In the genomic region with DNA sequence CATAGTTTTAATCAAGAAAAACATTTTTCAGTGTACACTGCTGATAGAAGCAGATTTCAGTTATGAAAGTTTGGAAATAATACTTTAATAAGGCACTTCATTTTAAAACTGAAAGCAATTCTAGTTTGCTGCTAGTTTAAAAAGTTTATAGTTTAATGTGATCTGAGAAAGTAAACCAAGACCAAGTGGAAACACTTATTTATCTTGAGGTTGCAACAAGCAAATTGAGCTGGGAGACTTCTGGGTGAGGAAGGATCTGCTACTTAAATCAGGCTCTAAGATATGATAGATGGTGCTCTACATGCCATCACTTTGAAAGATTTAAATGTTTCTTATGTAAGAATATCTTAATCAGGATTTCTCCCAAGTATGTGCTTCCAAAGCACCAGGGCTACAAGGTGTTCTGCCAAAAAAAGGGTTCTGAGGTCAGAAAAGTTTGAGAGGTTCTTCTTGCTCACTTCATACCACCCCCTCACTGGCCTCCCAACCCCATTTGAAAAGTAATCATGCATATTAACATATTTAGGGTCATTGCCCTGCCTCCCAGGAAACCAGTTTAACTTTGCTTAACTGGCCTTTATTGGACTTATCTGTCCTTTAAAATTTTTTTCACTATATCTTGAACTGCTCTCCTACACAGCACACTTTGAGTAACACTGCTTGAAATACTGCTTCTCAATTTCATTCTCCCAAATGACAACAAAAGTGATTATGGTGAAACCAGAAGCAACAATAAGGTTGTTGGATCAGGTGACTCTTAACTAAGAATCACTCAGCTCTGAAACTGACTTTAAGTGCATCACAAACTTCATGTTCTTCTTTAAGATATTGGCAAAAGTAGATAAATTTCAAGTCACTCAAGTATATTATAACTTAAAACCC, we compare ENCODE assay signal across 13 cellular contexts. TPM values are rescaled to one million over a fixed set of nuclear protein-coding genes. Genes with fewer than 3 reads are reported as not detected.
A peak's percentile ranks its signal among the peaks of the same experiment; 100 is the strongest.
DNase-seq lines count a peak whose midpoint lies in the region; ATAC-seq and TF ChIP-seq lines count a peak whose summit lies in the region.
"Had no signal": no experiment of that assay in that cellular context is flagged by ENCODE, and none has a peak within 500 bp of the region (broad histone marks: within the 10 kb centered on the region; RNA-seq: fewer than 3 reads in every experiment).

No MANE protein-coding gene starts in this region.

- no peak overlapping the region for H3K4me3 Mint-ChIP-seq in Calu3 (ENCODE audit: low read depth, unreplicated experiment)
- no peak overlapping the region for H3K4me3 Mint-ChIP-seq in activated T-helper 17 cell treated with anti-CD3 and anti-CD28 coated beads, Interleukin-2, amount 50 U/mL, for 72 hours
- H3K4me3 Mint-ChIP-seq in activated CD8-positive, alpha-beta T cell treated with anti-CD3 and anti-CD28 coated beads, Interleukin-2, amount 10 ng/mL, durations not matched to agents 7 days and 5 days: no peak overlapping the region
- H3K4me3 Mint-ChIP-seq: activated naive CD4-positive, alpha-beta T cell treated with anti-CD3 and anti-CD28 coated beads for 36 hours; stimulated activated naive CD8-positive, alpha-beta T cell treated with anti-CD3 and anti-CD28 coated beads, Interleukin-15, Interleukin-2, amounts not matched to agents 100 ng/mL and 50 ng/mL, for 24 hours had no signal

- peaks cover 22 to 53% of the 10 kb centered on the region in 2 donors for H3K4me1 ChIP-seq in mucosa of rectum (ENCODE audit: control insufficient read depth in 2 of 2, insufficient read depth in 2 of 2, low read length in 2 of 2)

- no peaks in the 10 kb centered on the region for H3K9me3 ChIP-seq in mucosa of rectum (ENCODE audit: control insufficient read depth in 2 of 2, low read length in 2 of 2)
- H3K9me3 ChIP-seq: MG63, neutrophil had no signal

- no peak for DNase-seq in Calu3
- DNase-seq in stimulated activated CD4-positive, alpha-beta T cell treated with anti-CD3 and anti-CD28 coated beads, Interleukin-4, amount 100 ng/mL, for 24 hours: no peak
- no peak for DNase-seq in activated CD8-positive, alpha-beta T cell treated with anti-CD3 and anti-CD28 coated beads, Interleukin-2, amount 10 ng/mL, durations not matched to agents 7 days and 5 days
- no peak for DNase-seq in pons (ENCODE audit: low spot score)
- DNase-seq: activated naive CD4-positive, alpha-beta T cell treated with anti-CD3 and anti-CD28 coated beads for 36 hours; MG63; SW 1271 had no signal

- CTCF ChIA-PET in Calu3 (lab: Charles Lee): no interaction called here
- CTCF ChIA-PET in activated CD8-positive, alpha-beta T cell treated with anti-CD3 and anti-CD28 coated beads, Interleukin-2, amount 10 ng/mL, durations not matched to agents 7 days and 5 days (lab: Charles Lee): interaction anchor here (1.4 kb wide), 1 partner anchor 15 kb away, joined by 4 read pairs; the partner anchor contains the start of gene SLC44A1

- H3K27ac ChIP-seq in mucosa of rectum (ENCODE audit: low read depth in 2 of 2, low read length in 2 of 2): peak overlapping the region; percentile 26 to 67
- H3K27ac ChIP-seq: neutrophil had no signal

- peak overlapping the region; percentile 36 for H3K27ac Mint-ChIP-seq in Calu3 (ENCODE audit: unreplicated experiment)
- H3K27ac Mint-ChIP-seq in activated T-helper 17 cell treated with anti-CD3 and anti-CD28 coated beads, Interleukin-2, amount 50 U/mL, for 72 hours: peak overlapping the region; percentile 31
- H3K27ac Mint-ChIP-seq in activated CD8-positive, alpha-beta T cell treated with anti-CD3 and anti-CD28 coated beads, Interleukin-2, amount 10 ng/mL, durations not matched to agents 7 days and 5 days: no peak overlapping the region
- H3K27ac Mint-ChIP-seq: activated naive CD4-positive, alpha-beta T cell treated with anti-CD3 and anti-CD28 coated beads for 36 hours; stimulated activated naive CD8-positive, alpha-beta T cell treated with anti-CD3 and anti-CD28 coated beads, Interleukin-15, Interleukin-2, amounts not matched to agents 100 ng/mL and 50 ng/mL, for 24 hours had no signal

- H3K27me3 ChIP-seq in mucosa of rectum (ENCODE audit: control insufficient read depth in 2 of 2, insufficient read depth in 2 of 2, low read length in 2 of 2): no peaks in the 10 kb centered on the region
- H3K27me3 ChIP-seq: MG63, neutrophil had no signal

- intact Hi-C loops in Calu3 (cut with micrococcal nuclease; ENCODE audit: unreplicated experiment): loop anchor here (5.0 kb wide), 1 partner anchor 37 kb away; no protein-coding TSS in a partner anchor

- H3K36me3 Mint-ChIP-seq in Calu3 (ENCODE audit: insufficient read depth, unreplicated experiment): no peaks in the 10 kb centered on the region
- no peaks in the 10 kb centered on the region for H3K36me3 Mint-ChIP-seq in activated T-helper 17 cell treated with anti-CD3 and anti-CD28 coated beads, Interleukin-2, amount 50 U/mL, for 72 hours (ENCODE audit: low read depth)
- H3K36me3 Mint-ChIP-seq in activated CD8-positive, alpha-beta T cell treated with anti-CD3 and anti-CD28 coated beads, Interleukin-2, amount 10 ng/mL, durations not matched to agents 7 days and 5 days (ENCODE audit: low read depth): peaks cover 8% of the 10 kb centered on the region

- peak; percentile 33 for ATAC-seq in GM21825 (IDR thresholded peaks at IDR 0.05; ENCODE audit: unreplicated experiment)
- no peak for ATAC-seq in activated T-helper 17 cell treated with anti-CD3 and anti-CD28 coated beads, Interleukin-2, amount 50 U/mL, for 72 hours (replicated peaks)
- no peak for ATAC-seq in activated CD8-positive, alpha-beta T cell treated with anti-CD3 and anti-CD28 coated beads, Interleukin-2, amount 10 ng/mL, durations not matched to agents 7 days and 5 days
- no peak for ATAC-seq in HG03175 (IDR thresholded peaks at IDR 0.05; ENCODE audit: unreplicated experiment)

- H3K4me3 ChIP-seq in mucosa of rectum (ENCODE audit: low read length in 2 of 2): peak overlapping the region in 1 of 2 donors; percentile 14
- H3K4me3 ChIP-seq: MG63 had no signal

- peaks cover 46% of the 10 kb centered on the region for H3K4me1 Mint-ChIP-seq in Calu3 (ENCODE audit: low read depth, unreplicated experiment)
- H3K4me1 Mint-ChIP-seq in activated T-helper 17 cell treated with anti-CD3 and anti-CD28 coated beads, Interleukin-2, amount 50 U/mL, for 72 hours: peaks cover 29% of the 10 kb centered on the region
- peaks cover 23% of the 10 kb centered on the region for H3K4me1 Mint-ChIP-seq in activated CD8-positive, alpha-beta T cell treated with anti-CD3 and anti-CD28 coated beads, Interleukin-2, amount 10 ng/mL, durations not matched to agents 7 days and 5 days (ENCODE audit: low read depth)

- BruUV-seq in Calu3 (replicated peaks; lab: Mats Ljungman, UMichigan): no TSS peak

- POLR2A ChIA-PET in activated CD8-positive, alpha-beta T cell treated with anti-CD3 and anti-CD28 coated beads, Interleukin-2, amount 10 ng/mL, durations not matched to agents 7 days and 5 days (lab: Charles Lee): no interaction called here

- H3K36me3 ChIP-seq in mucosa of rectum (ENCODE audit: control insufficient read depth in 2 of 2, insufficient read depth in 2 of 2, low read length in 2 of 2): no peaks in the 10 kb centered on the region
- H3K36me3 ChIP-seq: MG63, neutrophil had no signal

- no peaks in the 10 kb centered on the region for H3K9me3 Mint-ChIP-seq in Calu3 (ENCODE audit: low read depth, unreplicated experiment)
- no peaks in the 10 kb centered on the region for H3K9me3 Mint-ChIP-seq in activated T-helper 17 cell treated with anti-CD3 and anti-CD28 coated beads, Interleukin-2, amount 50 U/mL, for 72 hours
- no peaks in the 10 kb centered on the region for H3K9me3 Mint-ChIP-seq in activated CD8-positive, alpha-beta T cell treated with anti-CD3 and anti-CD28 coated beads, Interleukin-2, amount 10 ng/mL, durations not matched to agents 7 days and 5 days (ENCODE audit: insufficient read depth)
- H3K9me3 Mint-ChIP-seq: activated naive CD4-positive, alpha-beta T cell treated with anti-CD3 and anti-CD28 coated beads for 36 hours; stimulated activated naive CD8-positive, alpha-beta T cell treated with anti-CD3 and anti-CD28 coated beads, Interleukin-15, Interleukin-2, amounts not matched to agents 100 ng/mL and 50 ng/mL, for 24 hours had no signal

- no peak for TF ChIP-seq CTCF in Calu3 (IDR thresholded peaks at IDR 0.05; ENCODE audit: unreplicated experiment)

- no peak overlapping the region for H3K9ac ChIP-seq in mucosa of rectum (ENCODE audit: low read depth in 1 of 2, low read length in 2 of 2)

- H3K27me3 Mint-ChIP-seq in Calu3 (ENCODE audit: unreplicated experiment): no peaks in the 10 kb centered on the region
- no peaks in the 10 kb centered on the region for H3K27me3 Mint-ChIP-seq in activated T-helper 17 cell treated with anti-CD3 and anti-CD28 coated beads, Interleukin-2, amount 50 U/mL, for 72 hours
- no peaks in the 10 kb centered on the region for H3K27me3 Mint-ChIP-seq in activated CD8-positive, alpha-beta T cell treated with anti-CD3 and anti-CD28 coated beads, Interleukin-2, amount 10 ng/mL, durations not matched to agents 7 days and 5 days (ENCODE audit: low read depth)
- H3K27me3 Mint-ChIP-seq: stimulated activated naive CD8-positive, alpha-beta T cell treated with anti-CD3 and anti-CD28 coated beads, Interleukin-15, Interleukin-2, amounts not matched to agents 100 ng/mL and 50 ng/mL, for 24 hours had no signal

RNA-seq across cellular contexts. Expression of gene SLC44A1, which starts 15.5 kb away (rescaled TPM):
- 36.6 and 41.2 TPM in 2 replicates for total RNA-seq in Calu3 (2022)
- 1 to 10 TPM; 4.4 to 5.0 TPM for total RNA-seq in activated T-helper 17 cell treated with anti-CD3 and anti-CD28 coated beads, Interleukin-2, amount 50 U/mL, for 72 hours
- total RNA-seq in activated CD8-positive, alpha-beta T cell treated with anti-CD3 and anti-CD28 coated beads, Interleukin-2, amount 10 ng/mL, durations not matched to agents 7 days and 5 days: 10 to 100 TPM; 14.1 to 14.3 TPM
